ENCODE assay signal across 30 cellular contexts in the genomic region with DNA sequence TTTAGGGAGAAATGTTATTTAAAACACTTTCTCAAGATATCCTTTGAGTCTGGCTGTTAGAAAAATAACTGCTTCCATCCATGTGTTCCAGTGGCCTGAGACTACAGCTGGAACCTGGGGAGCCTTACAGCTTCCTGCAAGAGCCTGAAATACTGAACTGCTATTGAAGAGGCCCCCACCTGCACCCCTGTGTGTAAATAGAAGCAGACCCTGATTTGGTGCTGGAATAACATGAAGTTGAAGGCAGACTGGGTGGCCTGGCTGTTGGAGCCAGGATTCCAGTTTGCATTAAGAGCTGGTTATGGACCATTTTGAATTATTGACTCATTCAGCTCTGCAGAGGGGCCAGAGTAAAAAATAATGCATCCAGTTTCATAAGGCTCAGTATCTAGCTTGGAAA.
"Had no signal": no experiment of that assay in that cellular context is flagged by ENCODE, and none has a peak within 500 bp of the region (broad histone marks: within the 10 kb centered on the region; RNA-seq: fewer than 3 reads in every experiment).

No MANE protein-coding gene starts in this region.

- H3K36me3 ChIP-seq: brain microvascular endothelial cell had no signal

- H3K27me3 ChIP-seq: adrenal gland, ascending aorta, body of pancreas, brain microvascular endothelial cell, breast epithelium, cardiac muscle cell had no signal

- H3K4me1 ChIP-seq: ascending aorta, breast epithelium had no signal

- H3K27ac ChIP-seq: adrenal gland, ascending aorta, body of pancreas, brain microvascular endothelial cell, breast epithelium, cardiac muscle cell had no signal

- H3K4me3 ChIP-seq: adrenal gland, ascending aorta, body of pancreas, breast epithelium, cardiac muscle cell had no signal

- H3K9me3 ChIP-seq: adrenal gland, ascending aorta, body of pancreas, breast epithelium had no signal

- DNase-seq: activated effector memory CD4-positive, alpha-beta T cell treated with anti-CD3 and anti-CD28 coated beads, Interleukin-2, amount 50 U/mL, for 16 hours; activated effector memory CD4-positive, alpha-beta T cell treated with Interleukin-2 at 50 U/mL for 16 hours; activated gamma-delta T cell; activated gamma-delta T cell treated with Interleukin-2 at 50 U/mL for 16 hours; activated naive CD4-positive, alpha-beta T cell; activated naive CD4-positive, alpha-beta T cell treated with anti-CD3 and anti-CD28 coated beads for 36 hours; activated naive CD4-positive, alpha-beta T cell treated with anti-CD3 and anti-CD28 coated beads, Interleukin-2, amount 10 ng/mL, durations not matched to agents 7 days and 5 days; activated naive CD4-positive, alpha-beta T cell treated with anti-CD3 and anti-CD28 coated beads, Interleukin-2, amount 50 U/mL, for 16 hours; activated naive CD4-positive, alpha-beta T cell treated with Interleukin-2 at 50 U/mL for 16 hours; activated naive CD8-positive, alpha-beta T cell treated with anti-CD3 and anti-CD28 coated beads for 36 hours; activated naive CD8-positive, alpha-beta T cell treated with anti-CD3 and anti-CD28 coated beads, Interleukin-2, amount 10 ng/mL, durations not matched to agents 7 days and 5 days; activated naive CD8-positive, alpha-beta T cell treated with anti-CD3 and anti-CD28 coated beads, Interleukin-2, amount 50 U/mL, for 24 hours; activated T-cell treated with anti-CD3 and anti-CD28 coated beads, Interleukin-2, amount 50 U/mL, for 1 hour; activated T-cell treated with anti-CD3 and anti-CD28 coated beads, Interleukin-2, amount 50 U/mL, for 24 hours; activated T-cell treated with anti-CD3 and anti-CD28 coated beads, Interleukin-2, amount 50 U/mL, for 4 hours; activated T-cell treated with anti-CD3 and anti-CD28 coated beads, Interleukin-2, amount 50 U/mL, for 48 hours; activated T-cell treated with anti-CD3 and anti-CD28 coated beads, Interleukin-2, amount 50 U/mL, for 72 hours; amniotic stem cell; amygdala; anterior cingulate cortex; aorta; brain microvascular endothelial cell; caudate nucleus; central memory CD4-positive, alpha-beta T cell; cerebellar nuclear complex had no signal
